In the genomic region with DNA sequence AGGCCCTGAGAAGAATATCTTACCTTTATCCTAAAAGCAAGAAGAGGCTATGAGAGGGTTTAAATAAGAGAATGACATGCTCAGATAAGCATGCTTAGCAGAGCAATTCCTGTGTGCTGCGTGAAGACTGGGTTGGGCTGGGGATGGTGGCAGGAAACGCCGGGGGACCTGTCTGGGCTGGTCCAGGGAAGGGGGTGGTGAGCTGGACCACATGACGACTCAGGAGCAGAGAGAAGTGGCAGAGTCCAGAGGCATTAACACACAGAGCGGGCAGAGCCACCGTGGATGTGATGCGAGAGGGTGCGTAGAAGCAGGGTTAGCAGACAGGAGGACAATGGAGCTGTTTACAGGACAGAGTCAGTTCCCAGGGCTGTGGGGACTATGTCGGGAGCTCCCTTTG, we compare ENCODE assay signal across 1 cellular context.
TF ChIP-seq lines count a peak whose summit lies in the region.

No MANE protein-coding gene starts in this region.

TF ChIP-seq in HEK293, 187 proteins besides CTCF, POLR2A, EP300 and RAD21:
- TF ChIP-seq, protein P1, sequence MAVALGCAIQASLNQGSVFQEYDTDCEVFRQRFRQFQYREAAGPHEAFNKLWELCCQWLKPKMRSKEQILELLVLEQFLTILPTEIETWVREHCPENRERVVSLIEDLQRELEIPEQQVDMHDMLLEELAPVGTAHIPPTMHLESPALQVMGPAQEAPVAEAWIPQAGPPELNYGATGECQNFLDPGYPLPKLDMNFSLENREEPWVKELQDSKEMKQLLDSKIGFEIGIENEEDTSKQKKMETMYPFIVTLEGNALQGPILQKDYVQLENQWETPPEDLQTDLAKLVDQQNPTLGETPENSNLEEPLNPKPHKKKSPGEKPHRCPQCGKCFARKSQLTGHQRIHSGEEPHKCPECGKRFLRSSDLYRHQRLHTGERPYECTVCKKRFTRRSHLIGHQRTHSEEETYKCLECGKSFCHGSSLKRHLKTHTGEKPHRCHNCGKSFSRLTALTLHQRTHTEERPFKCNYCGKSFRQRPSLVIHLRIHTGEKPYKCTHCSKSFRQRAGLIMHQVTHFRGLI (tag by site-specific recombination; IDR thresholded peaks at IDR 0.05): peak; percentile 38; the same call in 1 of the 2 replicates
- TF ChIP-seq ZNF324 (tag by site-specific recombination; IDR thresholded peaks at IDR 0.05): no peak
